ENCODE assay signal across 1 cellular context in genomic region chr13:23407996-23408395, GRCh38.
A peak's percentile ranks its signal among the peaks of the same experiment; 100 is the strongest.
TF ChIP-seq lines count a peak whose summit lies in the region.

No MANE protein-coding gene starts in this region.

TF ChIP-seq in K562, 482 proteins besides CTCF, POLR2A, EP300 and RAD21 (continued from another document):
- TF ChIP-seq TFE3 (CRISPR knock-in tag; IDR thresholded peaks at IDR 0.05), result peak; percentile 41
